Comparison of ENCODE assay signal across 8 cellular contexts in the genomic region with DNA sequence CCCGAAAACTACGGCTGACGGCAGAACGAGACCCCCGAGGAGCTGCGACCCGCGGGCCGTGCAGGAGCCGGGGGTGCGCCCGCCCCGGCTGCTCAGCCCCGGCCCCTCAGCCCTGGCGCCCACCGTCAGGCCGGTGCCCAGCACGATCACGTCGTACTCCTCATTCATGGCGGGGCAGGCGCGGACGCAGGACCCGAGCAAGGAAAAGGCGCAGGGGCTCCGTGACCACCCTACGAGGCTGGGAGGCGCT. TPM values are rescaled to one million over a fixed set of nuclear protein-coding genes. Genes with fewer than 3 reads are reported as not detected.
DNase-seq lines count a peak whose midpoint lies in the region; ATAC-seq, FAIRE-seq and TF ChIP-seq lines count a peak whose summit lies in the region.

No MANE protein-coding gene starts in this region.

- H3K4me1 ChIP-seq in left ventricle myocardium inferior (peaks cover 62% of the 10 kb centered on the region), small intestine (ENCODE audit: control insufficient read depth in 2 of 2, insufficient read depth in 1 of 2, low read depth in 1 of 2, low read length in 1 of 2) (peaks cover 0 to 12% of the 10 kb centered on the region in 2 donors)

- ATAC-seq in GM19035 (IDR thresholded peaks at IDR 0.05; ENCODE audit: unreplicated experiment) (peak; percentile 31), HG02973 (IDR thresholded peaks at IDR 0.05; ENCODE audit: unreplicated experiment) (peak; percentile 21)

- intact Hi-C loops in left ventricle myocardium inferior (cut with micrococcal nuclease), result no loop called here

- WGBS in small intestine, 3 donors, result 0 to 1% (median 0%) methylated on average over 28 to 29 of the region's 29 CpGs

- DNase-seq in left ventricle myocardium inferior, result no peak
- no peak for DNase-seq in small intestine
- no peak for DNase-seq in D341Med (ENCODE audit: low spot score)
- no peak for DNase-seq in frontal cortex (ENCODE audit: low spot score in 2 of 2)
- DNase-seq in NCI-H345 (lab: John Stamatoyannopoulos, UW), result no peak

- H3K27ac ChIP-seq in left ventricle myocardium inferior (replicated peaks) (peak overlapping the region; percentile 98), small intestine (ENCODE audit: low read depth in 1 of 2, low read length in 1 of 2) (peak overlapping the region; percentile 92 to 98)

- H3K9me3 ChIP-seq in left ventricle myocardium inferior (replicated peaks) (no peaks in the 10 kb centered on the region), small intestine (ENCODE audit: control insufficient read depth, low read depth) (no peaks in the 10 kb centered on the region)

- H3K36me3 ChIP-seq in left ventricle myocardium inferior (no peaks in the 10 kb centered on the region), small intestine (ENCODE audit: control insufficient read depth in 2 of 2, insufficient read depth in 2 of 2, low read length in 2 of 2) (no peaks in the 10 kb centered on the region)

- peak overlapping the region; percentile 76 for H3K4me3 ChIP-seq in WI38 (ENCODE audit: low read depth, low read length)
- H3K4me3 ChIP-seq in left ventricle myocardium inferior, result peak overlapping the region; percentile 96
- peak overlapping the region; percentile 58 to 78 for H3K4me3 ChIP-seq in small intestine (ENCODE audit: low read depth in 1 of 2, low read length in 2 of 2)

- FAIRE-seq in small intestine (lab: Jason Lieb, UNC) (no peak), frontal cortex (lab: Jason Lieb, UNC) (no peak)

- no peak for TF ChIP-seq CTCF in WI38 (IDR thresholded peaks at IDR 0.05; ENCODE audit: low read depth, low read length)
- TF ChIP-seq CTCF in left ventricle myocardium inferior (IDR thresholded peaks at IDR 0.05; ENCODE audit: borderline replicate concordance), result no peak

- H3K27me3 ChIP-seq in left ventricle myocardium inferior (ENCODE audit: low read depth) (no peaks in the 10 kb centered on the region), small intestine (ENCODE audit: control insufficient read depth in 2 of 2, insufficient read depth in 2 of 2, low read length in 2 of 2) (no peaks in the 10 kb centered on the region)

RNA-seq across cellular contexts. Expression of a gene that starts 0.2 kb away (rescaled TPM):
- total RNA-seq in left ventricle myocardium inferior (93.2 TPM), frontal cortex (612 TPM)
- 100 to 1,000 TPM; 226 to 245 (median 238) TPM for polyA plus RNA-seq in small intestine
